ENCODE assay signal across 32 cellular contexts in genomic region chr3:114571363-114571762, GRCh38.
"Had no signal": no experiment of that assay in that cellular context is flagged by ENCODE, and none has a peak within 500 bp of the region (broad histone marks: within the 10 kb centered on the region; RNA-seq: fewer than 3 reads in every experiment).

No MANE protein-coding gene starts in this region.

- H3K36me3 Mint-ChIP-seq: activated naive CD4-positive, alpha-beta T cell treated with anti-CD3 and anti-CD28 coated beads, Interleukin-2, amount 50 U/mL, for 72 hours had no signal

- H3K27ac Mint-ChIP-seq: activated CD4-positive, alpha-beta T cell treated with anti-CD3 and anti-CD28 coated beads, Interleukin-2, amount 10 ng/mL, durations not matched to agents 24 days and 14 days; activated CD8-positive, alpha-beta T cell treated with anti-CD3 and anti-CD28 coated beads for 36 hours; activated naive CD4-positive, alpha-beta T cell treated with anti-CD3 and anti-CD28 coated beads, Interleukin-2, amount 50 U/mL, for 72 hours; activated T-cell treated with anti-CD3 and anti-CD28 coated beads, Interleukin-2, amount 50 U/mL, for 72 hours; activated T-helper 17 cell treated with anti-CD3 and anti-CD28 coated beads, Interleukin-2, amount 50 U/mL, for 72 hours had no signal

- H3K4me1 ChIP-seq: body of pancreas, breast epithelium, Peyer's patch had no signal

- DNase-seq: activated CD4-positive, alpha-beta T cell treated with anti-CD3 and anti-CD28 coated beads, Interleukin-2, amount 10 ng/mL, durations not matched to agents 24 days and 14 days; activated CD4-positive, alpha-beta T cell treated with anti-CD3 and anti-CD28 coated beads, Interleukin-2, amount 50 U/mL, for 4 hours; activated CD8-positive, alpha-beta T cell treated with anti-CD3 and anti-CD28 coated beads for 36 hours; activated gamma-delta T cell; activated naive CD4-positive, alpha-beta T cell treated with Interleukin-2 at 50 U/mL for 16 hours; activated T-cell treated with anti-CD3 and anti-CD28 coated beads, Interleukin-2, amount 50 U/mL, for 1 hour; activated T-cell treated with anti-CD3 and anti-CD28 coated beads, Interleukin-2, amount 50 U/mL, for 72 hours; adrenal gland; body of pancreas; Karpas-422; NCI-H1048; NCI-H1105 treated with DMSO at 0.1 percent for 48 hours; NCI-H1436; NCI-H1694; NCI-H1930; NCI-H2081 treated with DMSO at 0.1 percent for 48 hours; NCI-H226; NCI-H446 treated with DMSO at 0.1 percent for 48 hours; NCI-H69; NK-92 treated with Interleukin-12 subunit alpha and Interleukin-12 subunit beta, amount 100 ng/mL, for 24 hours; PC-3; Peyer's patch; SJCRH30; T1000 had no signal

- H3K27me3 ChIP-seq: adrenal gland, body of pancreas, breast epithelium, Peyer's patch, SJCRH30 had no signal

- H3K27me3 Mint-ChIP-seq: activated CD4-positive, alpha-beta T cell treated with anti-CD3 and anti-CD28 coated beads, Interleukin-2, amount 10 ng/mL, durations not matched to agents 24 days and 14 days; activated CD8-positive, alpha-beta T cell treated with anti-CD3 and anti-CD28 coated beads for 36 hours; activated T-helper 17 cell treated with anti-CD3 and anti-CD28 coated beads, Interleukin-2, amount 50 U/mL, for 72 hours had no signal

- ATAC-seq: activated CD8-positive, alpha-beta T cell treated with anti-CD3 and anti-CD28 coated beads for 36 hours; activated naive CD4-positive, alpha-beta T cell treated with anti-CD3 and anti-CD28 coated beads, Interleukin-2, amount 50 U/mL, for 72 hours; activated T-cell treated with anti-CD3 and anti-CD28 coated beads, Interleukin-2, amount 50 U/mL, for 72 hours; activated T-helper 17 cell treated with anti-CD3 and anti-CD28 coated beads, Interleukin-2, amount 50 U/mL, for 72 hours; body of pancreas; PC-3; Right ventricle myocardium inferior had no signal

- H3K4me3 Mint-ChIP-seq: activated CD4-positive, alpha-beta T cell treated with anti-CD3 and anti-CD28 coated beads, Interleukin-2, amount 10 ng/mL, durations not matched to agents 24 days and 14 days; activated CD8-positive, alpha-beta T cell treated with anti-CD3 and anti-CD28 coated beads for 36 hours; activated T-cell treated with anti-CD3 and anti-CD28 coated beads, Interleukin-2, amount 50 U/mL, for 72 hours; activated T-helper 17 cell treated with anti-CD3 and anti-CD28 coated beads, Interleukin-2, amount 50 U/mL, for 72 hours had no signal

- H3K9me3 Mint-ChIP-seq: activated CD4-positive, alpha-beta T cell treated with anti-CD3 and anti-CD28 coated beads, Interleukin-2, amount 10 ng/mL, durations not matched to agents 24 days and 14 days; activated CD8-positive, alpha-beta T cell treated with anti-CD3 and anti-CD28 coated beads for 36 hours; activated naive CD4-positive, alpha-beta T cell treated with anti-CD3 and anti-CD28 coated beads, Interleukin-2, amount 50 U/mL, for 72 hours; activated T-cell treated with anti-CD3 and anti-CD28 coated beads, Interleukin-2, amount 50 U/mL, for 72 hours; activated T-helper 17 cell treated with anti-CD3 and anti-CD28 coated beads, Interleukin-2, amount 50 U/mL, for 72 hours had no signal

- H3K36me3 ChIP-seq: adrenal gland, Peyer's patch, SJCRH30, WERI-Rb-1 had no signal

- FAIRE-seq: astrocyte had no signal

- H3K4me3 ChIP-seq: adrenal gland, body of pancreas, breast epithelium, Peyer's patch, SJCRH30, SK-N-MC had no signal

- H3K9me3 ChIP-seq: adrenal gland, body of pancreas, breast epithelium, Peyer's patch, SJCRH30 had no signal

- H3K4me1 Mint-ChIP-seq: activated T-helper 17 cell treated with anti-CD3 and anti-CD28 coated beads, Interleukin-2, amount 50 U/mL, for 72 hours had no signal

- H3K27ac ChIP-seq: adrenal gland, body of pancreas, breast epithelium, Peyer's patch, RWPE1, SJCRH30, SK-N-MC, WERI-Rb-1 had no signal
